Comparison of ENCODE assay signal across 8 cellular contexts in the genomic region with DNA sequence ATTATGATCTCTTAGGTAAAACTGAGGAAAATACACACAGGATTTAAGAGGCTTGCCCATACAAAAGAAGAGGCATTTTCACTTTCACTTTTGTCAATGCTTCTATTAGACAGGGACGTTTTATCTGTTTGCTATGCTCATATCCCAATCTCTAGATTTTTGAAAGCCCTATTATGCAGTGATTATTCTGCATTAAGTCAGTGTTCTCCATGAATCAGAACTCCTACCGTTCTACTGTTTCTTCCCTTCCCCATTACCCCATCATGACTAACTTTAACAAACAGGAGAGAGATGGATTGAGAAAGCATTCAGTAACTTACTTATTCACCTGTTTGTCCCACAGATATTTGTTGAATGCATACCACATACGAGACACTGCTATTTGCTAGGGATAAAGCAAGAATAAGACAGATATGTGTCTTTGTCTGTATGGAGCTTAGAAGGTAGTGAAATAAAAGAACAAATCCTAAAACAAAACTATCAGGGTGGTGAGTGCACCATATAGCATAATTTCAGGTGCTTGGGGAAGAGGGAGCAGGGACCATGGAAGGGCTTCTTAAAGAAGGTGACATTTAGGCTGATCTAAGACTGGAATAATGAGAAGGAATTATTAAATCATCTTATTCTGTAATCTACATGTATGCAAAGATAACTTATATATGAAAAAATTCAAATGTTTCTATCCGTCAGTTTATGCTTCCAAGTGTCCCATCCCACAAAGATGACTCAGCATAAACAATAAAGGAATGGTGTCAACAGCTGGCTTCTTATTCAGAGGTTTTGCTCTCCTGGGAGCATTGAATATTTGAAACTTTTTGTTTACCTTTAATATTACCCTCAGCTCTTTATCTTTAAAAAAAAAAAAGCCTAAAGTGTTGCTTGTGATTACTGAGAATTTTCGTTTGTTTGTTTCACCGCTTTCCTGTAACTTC.
DNase-seq lines count a peak whose midpoint lies in the region; ATAC-seq and TF ChIP-seq lines count a peak whose summit lies in the region.

No MANE protein-coding gene starts in this region.

- H3K27me3 ChIP-seq in GM06990 (replicated peaks; ENCODE audit: control insufficient read depth, insufficient read depth, low read length) (no peaks in the 10 kb centered on the region), brain microvascular endothelial cell (replicated peaks) (no peaks in the 10 kb centered on the region)

- peaks cover 9% of the 10 kb centered on the region for H3K9me3 Mint-ChIP-seq in nephron progenitor cell

- no peaks in the 10 kb centered on the region for H3K36me3 ChIP-seq in GM06990 (ENCODE audit: control insufficient read depth, insufficient read depth, low read length)
- H3K36me3 ChIP-seq in brain microvascular endothelial cell (replicated peaks) = no peaks in the 10 kb centered on the region

- TF ChIP-seq CTCF in GM06990 (IDR thresholded peaks at IDR 0.05; ENCODE audit: insufficient read depth, low read length, poor library complexity, severe bottlenecking) = no peak
- TF ChIP-seq CTCF in brain microvascular endothelial cell (IDR thresholded peaks at IDR 0.05; ENCODE audit: low read depth, low read length, missing control alignments) = no peak
- no peak for TF ChIP-seq CTCF in nephron progenitor cell (IDR thresholded peaks at IDR 0.05)

- in situ Hi-C loops in brain microvascular endothelial cell (cut with HindIII; ENCODE audit: low pct_ligation_motif_present, low sequenced_read_pairs) = no loop called here

- no peak overlapping the region for H3K27ac ChIP-seq in brain microvascular endothelial cell

- DNase-seq in GM06990 (ENCODE audit: extremely low read depth, insufficient read length) (peak; percentile 2), LHCN-M2 (ENCODE audit: low read depth) (peak; percentile 50), brain microvascular endothelial cell (no peak), nephron progenitor cell (no peak), COLO829 (ENCODE audit: low spot score) (no peak), NCI-H1048 (lab: John Stamatoyannopoulos, UW) (no peak)
- DNase-seq in stimulated activated CD4-positive, alpha-beta T cell treated with anti-CD3 and anti-CD28 coated beads, Interleukin-15, amount 100 ng/mL, for 24 hours = no peak

- peak; percentile 84 for ATAC-seq in GM21447 (IDR thresholded peaks at IDR 0.05; ENCODE audit: unreplicated experiment)

- no peaks in the 10 kb centered on the region for H3K4me1 Mint-ChIP-seq in nephron progenitor cell

- H3K36me3 Mint-ChIP-seq in nephron progenitor cell (ENCODE audit: low read depth) = no peaks in the 10 kb centered on the region

- H3K27ac Mint-ChIP-seq in nephron progenitor cell = peak overlapping the region; percentile 18

- H3K4me3 Mint-ChIP-seq in nephron progenitor cell = no peak overlapping the region

- H3K4me3 ChIP-seq in GM06990 (replicated peaks; ENCODE audit: low read depth, low read length) (peak overlapping the region; percentile 50), brain microvascular endothelial cell (ENCODE audit: low read depth, low read length) (peak overlapping the region; percentile 12)

- H3K27me3 Mint-ChIP-seq in nephron progenitor cell (ENCODE audit: low read depth, poor library complexity) = no peaks in the 10 kb centered on the region

Comparison
In these comparisons a context has a peak if more than half of its experiments do, and no peak if none do; other contexts are left out.
1. DNase-seq: peak in GM06990 (single experiment) and LHCN-M2 (single experiment); none in brain microvascular endothelial cell (single experiment), nephron progenitor cell (single experiment), COLO829 (single experiment), NCI-H1048 (single experiment) and stimulated activated CD4-positive, alpha-beta T cell treated with anti-CD3 and anti-CD28 coated beads, Interleukin-15, amount 100 ng/mL, for 24 hours (single experiment).